ENCODE assay signal across 8 cellular contexts in the genomic region with DNA sequence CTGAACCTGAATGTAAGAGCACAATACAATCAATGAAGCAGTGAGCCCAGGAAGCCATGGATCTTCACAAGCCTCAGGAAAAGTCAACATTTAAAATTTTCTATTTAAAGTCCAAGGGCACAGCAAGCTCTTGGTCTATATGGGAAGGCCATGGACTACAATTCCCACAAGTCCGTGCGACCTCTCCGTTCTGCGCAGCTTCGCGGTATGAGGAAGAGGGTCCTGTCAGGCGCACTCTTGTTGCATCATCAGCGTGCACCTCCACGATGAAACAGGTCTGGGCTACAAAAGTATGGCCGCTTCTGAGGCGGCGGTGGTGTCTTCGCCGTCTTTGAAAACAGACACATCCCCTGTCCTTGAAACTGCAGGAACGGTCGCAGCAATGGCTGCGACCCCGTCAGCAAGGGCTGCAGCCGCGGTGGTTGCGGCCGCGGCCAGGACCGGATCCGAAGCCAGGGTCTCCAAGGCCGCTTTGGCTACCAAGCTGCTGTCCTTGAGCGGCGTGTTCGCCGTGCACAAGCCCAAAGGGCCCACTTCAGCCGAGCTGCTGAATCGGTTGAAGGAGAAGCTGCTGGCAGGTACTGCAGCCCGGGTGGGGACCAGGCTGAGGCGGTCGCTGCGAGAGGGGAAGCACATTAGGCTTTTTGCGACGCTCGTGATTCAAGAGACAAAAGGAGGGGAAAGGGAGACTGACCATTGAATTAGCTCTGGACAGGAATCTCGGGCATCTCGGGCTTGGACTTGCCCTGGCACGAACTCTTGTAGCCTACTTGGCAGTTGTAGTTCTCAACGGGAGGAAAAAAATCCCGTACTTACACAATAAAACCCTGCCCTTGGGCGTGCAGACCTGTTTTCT. TPM values are rescaled to one million over a fixed set of nuclear protein-coding genes. Genes with fewer than 3 reads are reported as not detected.
A peak's percentile ranks its signal among the peaks of the same experiment; 100 is the strongest.
DNase-seq lines count a peak whose midpoint lies in the region; ATAC-seq and TF ChIP-seq lines count a peak whose summit lies in the region.

A gene (plus strand): TSS at position 234 of the 856 bp plus-strand sequence. CDS start 59 bp downstream, at position 293.

- H3K27ac Mint-ChIP-seq in activated T-helper 1 cell treated with anti-CD3 and anti-CD28 coated beads, Interleukin-12 subunit alpha, Interleukin-12 subunit beta, Interleukin-2, Interleukin-4 antibody, amounts not matched to agents 30 ng/mL and 10 ng/mL and 1 ng/mL, durations not matched to agents 14 hours and 24 hours and 36 hours, result peak within 1 kb of the TSS; percentile 84
- H3K27ac Mint-ChIP-seq in naive thymus-derived CD4-positive, alpha-beta T cell, result peak within 1 kb of the TSS; percentile 95 to 98 (median 96)
- H3K27ac Mint-ChIP-seq in stimulated activated naive B cell treated with anti-CD40 and anti-IgM and Interleukin-4, amounts not matched to agents 10 μg/mL and 1 μg/mL and 100 μg/mL, for 72 hours, result peak within 1 kb of the TSS; percentile 98

- POLR2A ChIA-PET in naive thymus-derived CD4-positive, alpha-beta T cell (lab: Charles Lee), result interaction anchor here (1.0 kb wide), 1 partner anchor 10 kb away, joined by 3 read pairs; no protein-coding TSS in a partner anchor

- no peaks in the 10 kb centered on the region for H3K9me2 ChIP-seq in GM23248 (ENCODE audit: insufficient read depth)

- CTCF ChIA-PET in naive thymus-derived CD4-positive, alpha-beta T cell (lab: Charles Lee), result interaction anchor here (1.2 to 1.4 kb wide), 2 partner anchors 9 to 116 kb away, joined by 4 to 7 read pairs; a partner anchor contains a TSS

- H3K9me3 Mint-ChIP-seq in activated T-helper 1 cell treated with anti-CD3 and anti-CD28 coated beads, Interleukin-12 subunit alpha, Interleukin-12 subunit beta, Interleukin-2, Interleukin-4 antibody, amounts not matched to agents 30 ng/mL and 10 ng/mL and 1 ng/mL, durations not matched to agents 14 hours and 24 hours and 36 hours, result peaks cover 3% of the 10 kb centered on the region
- no peaks in the 10 kb centered on the region for H3K9me3 Mint-ChIP-seq in naive thymus-derived CD4-positive, alpha-beta T cell
- H3K9me3 Mint-ChIP-seq in stimulated activated naive B cell treated with anti-CD40 and anti-IgM and Interleukin-4, amounts not matched to agents 10 μg/mL and 1 μg/mL and 100 μg/mL, for 72 hours, result no peaks in the 10 kb centered on the region

- H3K4me1 Mint-ChIP-seq in activated T-helper 1 cell treated with anti-CD3 and anti-CD28 coated beads, Interleukin-12 subunit alpha, Interleukin-12 subunit beta, Interleukin-2, Interleukin-4 antibody, amounts not matched to agents 30 ng/mL and 10 ng/mL and 1 ng/mL, durations not matched to agents 14 hours and 24 hours and 36 hours (ENCODE audit: low read depth), result peaks cover 35% of the 10 kb centered on the region
- H3K4me1 Mint-ChIP-seq in naive thymus-derived CD4-positive, alpha-beta T cell, result peaks cover 20 to 43% (median 31%) of the 10 kb centered on the region in 7 donors
- peaks cover 5 to 24% of the 10 kb centered on the region in 2 donors for H3K4me1 Mint-ChIP-seq in stimulated activated naive B cell treated with anti-CD40 and anti-IgM and Interleukin-4, amounts not matched to agents 10 μg/mL and 1 μg/mL and 100 μg/mL, for 72 hours

- intact Hi-C loops in activated T-helper 1 cell treated with anti-CD3 and anti-CD28 coated beads, Interleukin-12 subunit alpha, Interleukin-12 subunit beta, Interleukin-2, Interleukin-4 antibody, amounts not matched to agents 30 ng/mL and 10 ng/mL and 1 ng/mL, durations not matched to agents 14 hours and 24 hours and 36 hours (cut with micrococcal nuclease), result loop anchor here (1.0 to 10.0 kb wide), 7 partner anchors 61 to 766 kb away; a partner anchor contains a TSS
- intact Hi-C loops in naive thymus-derived CD4-positive, alpha-beta T cell (cut with micrococcal nuclease), result loop anchor here (1.0 to 10.0 kb wide), 12 partner anchors 61 to 1259 kb away; a partner anchor contains a TSS

- in situ Hi-C loops in GM23248 (cut with MboI), result no loop called here

- H3K36me3 ChIP-seq in DND-41 (ENCODE audit: insufficient read depth, low read length), result peaks cover 26% of the 10 kb centered on the region
- H3K36me3 ChIP-seq in GM23248 (ENCODE audit: low read depth), result peaks cover 9% of the 10 kb centered on the region; the same call in 1 of the 2 replicates
- H3K36me3 ChIP-seq in fibroblast of lung (ENCODE audit: control insufficient read depth, insufficient read depth, low read length), result no peaks in the 10 kb centered on the region
- H3K36me3 ChIP-seq in naive thymus-derived CD4-positive, alpha-beta T cell (ENCODE audit: control insufficient read depth in 2 of 3, insufficient read depth in 3 of 3, low read length in 3 of 3), result peaks cover 0 to 22% (median 0%) of the 10 kb centered on the region in 3 experiments

- H3K27ac ChIP-seq in DND-41 (ENCODE audit: low read length) (peak within 1 kb of the TSS; percentile 89), GM23248 (peak within 1 kb of the TSS; percentile 72), fibroblast of lung (ENCODE audit: insufficient read depth, low read length) (peak within 1 kb of the TSS; percentile 82)
- peak within 1 kb of the TSS; percentile 79 for H3K27ac ChIP-seq in naive thymus-derived CD4-positive, alpha-beta T cell (ENCODE audit: low read depth, low read length)

- 0% methylated on average over 43 to 45 of the region's 45 CpGs for WGBS in GM23248 (ENCODE audit: low coverage in 1 of 2, low lambda C conversion rate in 2 of 2, missing lambda C conversion rate in 2 of 2), 2 experiments

- H3K9me3 ChIP-seq in DND-41 (ENCODE audit: insufficient read depth, low read length, severe bottlenecking), result no peaks in the 10 kb centered on the region
- H3K9me3 ChIP-seq in GM23248 (ENCODE audit: low read depth), result no peaks in the 10 kb centered on the region
- no peaks in the 10 kb centered on the region for H3K9me3 ChIP-seq in fibroblast of lung (ENCODE audit: control insufficient read depth, insufficient read depth, low read depth, low read length)
- H3K9me3 ChIP-seq in naive thymus-derived CD4-positive, alpha-beta T cell (ENCODE audit: control insufficient read depth in 2 of 3, low read length in 3 of 3), result no peaks in the 10 kb centered on the region

- H3K4me3 ChIP-seq in DND-41 (ENCODE audit: low read depth in 1 of 2, low read length in 2 of 2) (peak within 1 kb of the TSS; percentile 80 to 93), GM23248 (peak within 1 kb of the TSS; percentile 90), fibroblast of lung (replicated peaks in 1 of 4; ENCODE audit: control extremely low read depth in 1 of 4, insufficient read depth in 1 of 4, low read depth in 3 of 4, low read length in 4 of 4) (peak within 1 kb of the TSS; percentile 63 to 99 (median 94))
- peak within 1 kb of the TSS; percentile 87 for H3K4me3 ChIP-seq in naive thymus-derived CD4-positive, alpha-beta T cell (ENCODE audit: low read length)

- H3K27me3 Mint-ChIP-seq in activated T-helper 1 cell treated with anti-CD3 and anti-CD28 coated beads, Interleukin-12 subunit alpha, Interleukin-12 subunit beta, Interleukin-2, Interleukin-4 antibody, amounts not matched to agents 30 ng/mL and 10 ng/mL and 1 ng/mL, durations not matched to agents 14 hours and 24 hours and 36 hours (ENCODE audit: insufficient read depth), result no peaks in the 10 kb centered on the region
- H3K27me3 Mint-ChIP-seq in naive thymus-derived CD4-positive, alpha-beta T cell, result no peaks in the 10 kb centered on the region
- H3K27me3 Mint-ChIP-seq in stimulated activated naive B cell treated with anti-CD40 and anti-IgM and Interleukin-4, amounts not matched to agents 10 μg/mL and 1 μg/mL and 100 μg/mL, for 72 hours, result no peaks in the 10 kb centered on the region

- peak; percentile 100 for ATAC-seq in DND-41 (ENCODE audit: insufficient read depth, low read depth)
- peak; percentile 100 for ATAC-seq in naive thymus-derived CD4-positive, alpha-beta T cell
- peak; percentile 100 for ATAC-seq in stimulated activated naive B cell treated with anti-CD40 and anti-IgM and Interleukin-4, amounts not matched to agents 10 μg/mL and 1 μg/mL and 100 μg/mL, for 72 hours (replicated peaks)

- peak within 1 kb of the TSS; percentile 99 for H3K4me3 Mint-ChIP-seq in activated T-helper 1 cell treated with anti-CD3 and anti-CD28 coated beads, Interleukin-12 subunit alpha, Interleukin-12 subunit beta, Interleukin-2, Interleukin-4 antibody, amounts not matched to agents 30 ng/mL and 10 ng/mL and 1 ng/mL, durations not matched to agents 14 hours and 24 hours and 36 hours
- peak within 1 kb of the TSS; percentile 94 to 99 (median 96) for H3K4me3 Mint-ChIP-seq in naive thymus-derived CD4-positive, alpha-beta T cell
- H3K4me3 Mint-ChIP-seq in stimulated activated naive B cell treated with anti-CD40 and anti-IgM and Interleukin-4, amounts not matched to agents 10 μg/mL and 1 μg/mL and 100 μg/mL, for 72 hours, result peak within 1 kb of the TSS; percentile 93 to 94

- H3F3A ChIP-seq in GM23248 (ENCODE audit: insufficient read depth), result no peaks in the 10 kb centered on the region

- H3K4me2 ChIP-seq in DND-41 (ENCODE audit: insufficient read depth, low read length) (peak within 1 kb of the TSS; percentile 82), GM23248 (ENCODE audit: unreplicated experiment) (peak within 1 kb of the TSS; percentile 84), fibroblast of lung (ENCODE audit: extremely low read depth, insufficient read depth, low read length) (peak within 1 kb of the TSS; percentile 89)

- H3K9ac ChIP-seq in DND-41 (ENCODE audit: low read depth, low read length), result peak within 1 kb of the TSS; percentile 85
- H3K9ac ChIP-seq in GM23248, result peak within 1 kb of the TSS; percentile 94
- peak within 1 kb of the TSS; percentile 95 for H3K9ac ChIP-seq in fibroblast of lung (ENCODE audit: insufficient read depth, low read length)

- H3K27me3 ChIP-seq in DND-41 (ENCODE audit: insufficient read depth, low read length, poor library complexity) (no peaks in the 10 kb centered on the region), GM23248 (replicated peaks; ENCODE audit: insufficient read depth) (no peaks in the 10 kb centered on the region), fibroblast of lung (ENCODE audit: control insufficient read depth, insufficient read depth, low read length) (no peaks in the 10 kb centered on the region)
- H3K27me3 ChIP-seq in naive thymus-derived CD4-positive, alpha-beta T cell (ENCODE audit: control insufficient read depth in 2 of 2, insufficient read depth in 2 of 2, low read length in 2 of 2), result no peaks in the 10 kb centered on the region

- DNase-seq in DND-41 (peak; percentile 92), GM23248 (peak; percentile 97), Kasumi-1 (lab: John Stamatoyannopoulos, UW) (peak; percentile 98 to 99), RPMI7951 (ENCODE audit: low read depth) (peak; percentile 90), fibroblast of lung (ENCODE audit: low read depth in 2 of 2) (peak; percentile 97)
- DNase-seq in activated T-helper 1 cell treated with anti-CD3 and anti-CD28 coated beads, Interleukin-12 subunit alpha, Interleukin-12 subunit beta, Interleukin-2, Interleukin-4 antibody, amounts not matched to agents 30 ng/mL and 10 ng/mL and 1 ng/mL, durations not matched to agents 14 hours and 24 hours and 36 hours (ENCODE audit: low spot score), result peak; percentile 83
- peak; percentile 59 to 91 (median 87) for DNase-seq in naive thymus-derived CD4-positive, alpha-beta T cell
- DNase-seq in stimulated activated naive B cell treated with anti-CD40 and anti-IgM and Interleukin-4, amounts not matched to agents 10 μg/mL and 1 μg/mL and 100 μg/mL, for 72 hours, result peak; percentile 82

- TF ChIP-seq CTCF in DND-41 (IDR thresholded peaks at IDR 0.05; ENCODE audit: borderline replicate concordance, extremely low read depth, low read length, poor library complexity, severe bottlenecking) (no peak), fibroblast of lung (conservative IDR thresholded peaks at IDR 0.05 in 1 of 2, IDR thresholded peaks at IDR 0.05 in 1 of 2; ENCODE audit: low read depth in 1 of 2, low read length in 2 of 2) (no peak)

- H3K36me3 Mint-ChIP-seq in activated T-helper 1 cell treated with anti-CD3 and anti-CD28 coated beads, Interleukin-12 subunit alpha, Interleukin-12 subunit beta, Interleukin-2, Interleukin-4 antibody, amounts not matched to agents 30 ng/mL and 10 ng/mL and 1 ng/mL, durations not matched to agents 14 hours and 24 hours and 36 hours (ENCODE audit: low read depth), result peaks cover 6% of the 10 kb centered on the region
- H3K36me3 Mint-ChIP-seq in naive thymus-derived CD4-positive, alpha-beta T cell, result peaks cover 0 to 9% (median 5%) of the 10 kb centered on the region in 5 donors
- H3K36me3 Mint-ChIP-seq in stimulated activated naive B cell treated with anti-CD40 and anti-IgM and Interleukin-4, amounts not matched to agents 10 μg/mL and 1 μg/mL and 100 μg/mL, for 72 hours, result peaks cover 2 to 8% of the 10 kb centered on the region in 2 donors

- peaks cover 34% of the 10 kb centered on the region for H3K79me2 ChIP-seq in DND-41 (ENCODE audit: insufficient read depth, low read length)
- peaks cover 50% of the 10 kb centered on the region for H3K79me2 ChIP-seq in GM23248 (ENCODE audit: insufficient read depth)
- H3K79me2 ChIP-seq in fibroblast of lung (ENCODE audit: control insufficient read depth, insufficient read depth, low read length), result peaks cover 10% of the 10 kb centered on the region

- H3K4me1 ChIP-seq in DND-41 (ENCODE audit: insufficient read depth, low read length), result peaks cover 22% of the 10 kb centered on the region
- peaks cover 10% of the 10 kb centered on the region for H3K4me1 ChIP-seq in GM23248 (ENCODE audit: insufficient read depth)
- no peaks in the 10 kb centered on the region for H3K4me1 ChIP-seq in fibroblast of lung (ENCODE audit: control insufficient read depth, extremely low read depth, insufficient read depth, low read length)
- H3K4me1 ChIP-seq in naive thymus-derived CD4-positive, alpha-beta T cell (ENCODE audit: control insufficient read depth in 2 of 2, insufficient read depth in 2 of 2, low read length in 2 of 2), result peaks cover 12 to 23% of the 10 kb centered on the region in 2 donors

- H2AFZ ChIP-seq in DND-41 (ENCODE audit: low read depth, low read length) (peak within 1 kb of the TSS; percentile 95), GM23248 (peak within 1 kb of the TSS; percentile 96), fibroblast of lung (ENCODE audit: low read length) (peak within 1 kb of the TSS; percentile 84)

- H4K20me1 ChIP-seq in DND-41 (ENCODE audit: insufficient read depth, low read length), result peaks cover 5% of the 10 kb centered on the region; the same call in 1 of the 2 replicates
- no peaks in the 10 kb centered on the region for H4K20me1 ChIP-seq in GM23248 (ENCODE audit: insufficient read depth)
- H4K20me1 ChIP-seq in fibroblast of lung (ENCODE audit: control insufficient read depth, extremely low read depth, insufficient read depth, low read length), result no peaks in the 10 kb centered on the region

RNA-seq across cellular contexts. Expression of the gene that starts here (rescaled TPM):
- 19.6 and 25.4 TPM in 2 replicates for total RNA-seq in GM23248 (2014; rRNA removed; shearing (Covaris generic))
- 17.4 and 20.5 TPM in 2 replicates for polyA plus RNA-seq in GM23248 (2016; fragmentation: Nextera tagmentation; extraction: Ambion mirVana)
- 23.3 and 26.3 TPM in 2 replicates for total RNA-seq in RPMI7951 (2014; rRNA removed; shearing (Covaris generic))
- 21.6 TPM in 2 replicates for total RNA-seq in activated T-helper 1 cell treated with anti-CD3 and anti-CD28 coated beads, Interleukin-12 subunit alpha, Interleukin-12 subunit beta, Interleukin-2, Interleukin-4 antibody, amounts not matched to agents 30 ng/mL and 10 ng/mL and 1 ng/mL, durations not matched to agents 14 hours and 24 hours and 36 hours
- 31.3 and 38.5 TPM in 2 replicates for total RNA-seq in fibroblast of lung
- polyA plus RNA-seq in fibroblast of lung, result 19.6 and 23.3 TPM in 2 replicates
- polyA plus RNA-seq in fibroblast of lung (2012), result 11.5 and 11.7 TPM in 2 replicates
- polyA minus RNA-seq in fibroblast of lung (ENCODE audit: low replicate concordance), result 0.47 and 6.2 TPM in 2 replicates
- 10 to 100 TPM in 3 of 5 experiments, 1 to 10 TPM in 2; 6.8 to 14.6 (median 12.9) TPM for total RNA-seq in naive thymus-derived CD4-positive, alpha-beta T cell
- 10 to 100 TPM in 1 of 2 donors, 1 to 10 TPM in 1; 7.9 to 11.2 TPM for polyA plus RNA-seq in naive thymus-derived CD4-positive, alpha-beta T cell

Comparison
In these comparisons a context has a peak if more than half of its experiments do, and no peak if none do; other contexts are left out.
1. Peak in every context shown above with its lines: DNase-seq, ATAC-seq, H3K4me3 ChIP-seq and H3K27ac ChIP-seq.